Comparison of ENCODE assay signal across 11 cellular contexts in the genomic region with DNA sequence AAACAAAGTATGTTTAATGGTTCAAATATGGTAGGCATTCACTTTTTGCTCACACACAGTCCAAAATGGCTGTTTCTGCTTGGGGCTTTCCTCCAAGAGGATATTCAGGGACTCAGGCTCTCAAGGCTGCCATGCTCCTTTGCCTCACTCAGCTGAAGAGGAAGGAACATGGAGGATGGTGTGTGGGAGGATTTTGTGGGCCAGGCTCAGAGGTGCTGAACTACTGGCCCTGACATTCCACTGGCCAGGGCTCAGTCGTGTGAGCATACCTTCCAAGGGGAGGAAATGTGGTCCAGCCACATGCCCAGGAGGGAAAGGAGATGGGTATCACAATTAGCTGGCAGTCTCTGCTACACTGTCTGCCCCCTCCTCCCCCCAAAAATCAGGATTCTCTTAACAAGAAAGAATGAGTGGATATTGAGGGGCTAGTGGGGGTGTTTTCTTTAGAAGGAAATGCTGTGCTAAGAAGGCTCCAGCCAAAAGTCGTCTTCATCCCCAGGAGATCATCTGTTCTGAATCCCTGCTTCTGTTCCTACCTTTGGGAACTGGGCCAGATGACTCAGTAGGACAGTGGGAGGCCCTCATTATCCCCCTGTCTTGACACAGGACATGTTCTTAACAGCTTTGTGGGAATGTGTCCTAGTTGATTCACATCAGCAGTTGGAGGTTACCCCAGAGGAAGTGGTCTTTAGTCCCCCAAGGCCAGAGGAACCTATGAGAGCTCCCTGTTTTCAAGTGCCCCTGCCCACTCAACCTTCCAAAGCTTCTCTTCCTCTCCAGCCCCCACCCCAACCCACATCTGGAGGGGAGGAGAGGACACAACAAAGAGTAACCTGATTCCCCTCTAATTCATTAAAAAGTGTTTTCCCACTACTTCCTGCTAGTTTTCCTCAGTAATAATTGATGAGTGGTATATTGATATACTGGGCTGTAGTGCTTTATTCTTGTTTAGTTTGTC. TPM values are rescaled to one million over a fixed set of nuclear protein-coding genes. Genes with fewer than 3 reads are reported as not detected.
DNase-seq lines count a peak whose midpoint lies in the region; ATAC-seq, FAIRE-seq and TF ChIP-seq lines count a peak whose summit lies in the region.
"Had no signal": no experiment of that assay in that cellular context is flagged by ENCODE, and none has a peak within 500 bp of the region (broad histone marks: within the 10 kb centered on the region; RNA-seq: fewer than 3 reads in every experiment).

No MANE protein-coding gene starts in this region.

- H3K9ac ChIP-seq in HepG2 (ENCODE audit: insufficient read depth, low read depth, low read length) = no peak overlapping the region

- TF ChIP-seq CTCF in right atrium auricular region (IDR thresholded peaks at IDR 0.05) (no peak), foreskin fibroblast (IDR thresholded peaks at IDR 0.05; ENCODE audit: low read depth, low read length) (no peak), vagina (IDR thresholded peaks at IDR 0.05) (no peak), HepG2 (CRISPR knock-in tag; IDR thresholded peaks at IDR 0.05) (no peak), Peyer's patch (IDR thresholded peaks at IDR 0.05) (no peak)

- no peak for TF ChIP-seq RAD21 in HepG2 (CRISPR knock-in tag; IDR thresholded peaks at IDR 0.05)

- TF ChIP-seq EP300 in HepG2 (IDR thresholded peaks at IDR 0.05; ENCODE audit: low read depth in 2 of 2, low read length in 2 of 2) = no peak
- TF ChIP-seq EP300 in HepG2 (CRISPR knock-in tag; IDR thresholded peaks at IDR 0.05; ENCODE audit: borderline replicate concordance) = no peak

- no peaks in the 10 kb centered on the region for H3K79me2 ChIP-seq in HepG2 (ENCODE audit: insufficient read depth, low read length)

- POLR2A ChIA-PET in HepG2 (lab: Yijun Ruan, JAX) = no interaction called here

- BruUV-seq in HepG2 (replicated peaks; lab: Mats Ljungman, UMichigan) = no TSS peak

- ATAC-seq in left ventricle myocardium superior (no peak), HepG2 (no peak)

- peak overlapping the region; percentile 79 to 92 for H3K27ac ChIP-seq in right atrium auricular region
- no peak overlapping the region for H3K27ac ChIP-seq in vagina
- H3K27ac ChIP-seq in HepG2 (ENCODE audit: extremely low read length, insufficient read depth, low read length) = no peak overlapping the region
- no peak overlapping the region for H3K27ac ChIP-seq in Peyer's patch
- H3K27ac ChIP-seq: C4-2B had no signal

- TF ChIP-seq POLR2A in vagina (IDR thresholded peaks at IDR 0.05) (no peak), HepG2 (IDR thresholded peaks at IDR 0.05; ENCODE audit: insufficient read depth in 1 of 2, low read depth in 2 of 2, low read length in 2 of 2) (no peak), Peyer's patch (IDR thresholded peaks at IDR 0.05) (no peak)

- H4K20me1 ChIP-seq in HepG2 (ENCODE audit: insufficient read depth, low read length) = no peaks in the 10 kb centered on the region

- in situ Hi-C loops in SK-MEL-5 (cut with HindIII; ENCODE audit: low pct_unique_long_range_greater_than_20kb, low sequenced_read_pairs) (no loop called here), HepG2 (cut with HindIII; ENCODE audit: extremely low pct_ligation_motif_present, low pct_unique_long_range_greater_than_20kb) (no loop called here)

- intact Hi-C loops in left ventricle myocardium superior (cut with micrococcal nuclease) = no loop called here
- intact Hi-C loops in vagina (cut with DNase I) = no loop called here
- intact Hi-C loops in HepG2 (cut with micrococcal nuclease; ENCODE audit: unreplicated experiment) = no loop called here

- H3K9me3 ChIP-seq in right atrium auricular region (no peaks in the 10 kb centered on the region), vagina (no peaks in the 10 kb centered on the region), HepG2 (ENCODE audit: low read length) (no peaks in the 10 kb centered on the region), Peyer's patch (no peaks in the 10 kb centered on the region)
- H3K9me3 ChIP-seq: uterus had no signal

- CTCF ChIA-PET in HepG2 (lab: Yijun Ruan, JAX; ENCODE audit: low intra/inter-chr PET ratio, low total read pairs) = no interaction called here

- no peak for DNase-seq in right atrium auricular region (ENCODE audit: low spot score)
- no peak for DNase-seq in left ventricle myocardium superior
- peak; percentile 28 for DNase-seq in SK-MEL-5 (ENCODE audit: low read depth, low spot score)
- peak; percentile 39 to 63 for DNase-seq in foreskin fibroblast
- DNase-seq in vagina (ENCODE audit: extremely low spot score in 2 of 2) = peak; percentile 61 to 67
- DNase-seq in HepG2 (ENCODE audit: low spot score) = no peak
- DNase-seq in Peyer's patch = no peak
- no peak for DNase-seq in GM19240 (ENCODE audit: insufficient read length, low spot score)
- DNase-seq: NCI-H524 treated with DMSO at 0.1 percent for 48 hours had no signal

- H3K36me3 ChIP-seq in right atrium auricular region (no peaks in the 10 kb centered on the region), vagina (no peaks in the 10 kb centered on the region), HepG2 (replicated peaks in 1 of 2; ENCODE audit: control insufficient read depth in 1 of 2, insufficient read depth in 2 of 2, low read length in 2 of 2) (no peaks in the 10 kb centered on the region), Peyer's patch (no peaks in the 10 kb centered on the region)
- H3K36me3 ChIP-seq: uterus had no signal

- WGBS in HepG2 (ENCODE audit: low lambda C conversion rate) = 92% methylated on average over 1 of the region's 2 CpGs

- peaks cover 0 to 57% of the 10 kb centered on the region in 2 donors for H3K4me1 ChIP-seq in right atrium auricular region
- H3K4me1 ChIP-seq in vagina = peaks cover 35% of the 10 kb centered on the region
- H3K4me1 ChIP-seq in HepG2 (ENCODE audit: insufficient read depth, low read length) = peaks cover 38% of the 10 kb centered on the region
- peaks cover 0 to 7% (median 0%) of the 10 kb centered on the region in 4 donors for H3K4me1 ChIP-seq in Peyer's patch
- H3K4me1 ChIP-seq: uterus had no signal

- no peak for FAIRE-seq in HepG2 (lab: Jason Lieb, UNC)

- H3K4me3 ChIP-seq in right atrium auricular region (no peak overlapping the region), foreskin fibroblast (ENCODE audit: low read depth in 1 of 2, low read length in 2 of 2) (no peak overlapping the region), vagina (no peak overlapping the region), HepG2 (replicated peaks in 1 of 3; ENCODE audit: insufficient read depth in 1 of 3, low read depth in 2 of 3, low read length in 3 of 3) (no peak overlapping the region), Peyer's patch (no peak overlapping the region)
- H3K4me3 ChIP-seq: uterus had no signal

- H3K4me2 ChIP-seq in HepG2 (ENCODE audit: low read depth, low read length) = no peak overlapping the region

- no peak overlapping the region for H2AFZ ChIP-seq in HepG2 (ENCODE audit: low read length)

- H3K27me3 ChIP-seq in right atrium auricular region = no peaks in the 10 kb centered on the region
- no peaks in the 10 kb centered on the region for H3K27me3 ChIP-seq in vagina
- no peaks in the 10 kb centered on the region for H3K27me3 ChIP-seq in HepG2 (ENCODE audit: control insufficient read depth in 1 of 2, insufficient read depth in 2 of 2, low read length in 2 of 2)
- no peaks in the 10 kb centered on the region for H3K27me3 ChIP-seq in Peyer's patch
- H3K27me3 ChIP-seq: uterus had no signal

RNA-seq across cellular contexts. Expression of a gene that starts 8.9 kb away (rescaled TPM):
- 10 to 100 TPM in 1 of 2 donors, 1 to 10 TPM in 1; 7.5 to 14.5 TPM for total RNA-seq in right atrium auricular region
- total RNA-seq in left ventricle myocardium superior = 12.3 TPM
- total RNA-seq in SK-MEL-5 (2014; rRNA removed; shearing (Covaris generic)) = 2.8 and 3.0 TPM in 2 replicates
- 2.7 and 4.9 TPM in 2 replicates for polyA plus RNA-seq in SK-MEL-5 (2015; cell fraction: cytosol; rRNA removed)
- polyA plus RNA-seq in SK-MEL-5 (2015; cell fraction: nucleus; rRNA removed) = 16.0 and 16.7 TPM in 2 replicates
- total RNA-seq in vagina = 16.7 TPM
- total RNA-seq in HepG2 (2016; rRNA removed; fragmentation: Illumina TruSeq; extraction: Trizol) = 6.4 and 8.1 TPM in 2 replicates
- 3.5 and 4.5 TPM in 2 replicates for total RNA-seq in HepG2 (2016; cell fraction: cytosol; rRNA removed; fragmentation: Illumina TruSeq; extraction: Trizol; ENCODE audit: low read depth)
- 8.4 and 8.5 TPM in 2 replicates for total RNA-seq in HepG2 (2016; cell fraction: insoluble cytoplasmic fraction; rRNA removed; fragmentation: Illumina TruSeq; extraction: Trizol)
- total RNA-seq in HepG2 (2016; cell fraction: membrane; rRNA removed; fragmentation: Illumina TruSeq; extraction: Trizol) = 6.6 and 9.0 TPM in 2 replicates
- 13.1 and 13.2 TPM in 2 replicates for total RNA-seq in HepG2 (2016; cell fraction: nucleus; rRNA removed; fragmentation: Illumina TruSeq; extraction: Trizol)
- polyA plus RNA-seq in HepG2 (2011; rRNA removed) = 4.9 and 5.7 TPM in 2 replicates
- 3.5 and 3.6 TPM in 2 replicates for polyA plus RNA-seq in HepG2 (2011; cell fraction: cytosol; rRNA removed)
- 6.9 and 7.8 TPM in 2 replicates for polyA plus RNA-seq in HepG2 (2011; cell fraction: nucleus; rRNA removed)
- polyA plus RNA-seq in HepG2 (2012) = 5.2 and 6.5 TPM in 2 replicates
- 5.3 and 5.5 TPM in 2 replicates for polyA plus RNA-seq in HepG2 (2016; cell fraction: cytosol; fragmentation: Illumina TruSeq; extraction: Trizol; ENCODE audit: low read depth)
- polyA plus RNA-seq in HepG2 (2016; cell fraction: insoluble cytoplasmic fraction; fragmentation: Illumina TruSeq; extraction: Trizol; ENCODE audit: low read depth) = 7.7 and 8.6 TPM in 2 replicates
- polyA plus RNA-seq in HepG2 (2016; cell fraction: membrane; fragmentation: Illumina TruSeq; extraction: Trizol; ENCODE audit: low read depth) = 5.3 and 5.7 TPM in 2 replicates
- 15.5 and 16.4 TPM in 2 replicates for polyA plus RNA-seq in HepG2 (2016; cell fraction: nucleus; fragmentation: Illumina TruSeq; extraction: Trizol; ENCODE audit: insufficient read depth, low read depth)
- 5.3 and 8.0 TPM in 2 replicates for polyA minus RNA-seq in HepG2 (2011; rRNA and poly(A)+ RNA removed; ENCODE audit: low replicate concordance)
- 3.1 and 4.8 TPM in 2 replicates for polyA minus RNA-seq in HepG2 (2011; cell fraction: cytosol; rRNA and poly(A)+ RNA removed)
- 6.4 and 9.3 TPM in 2 replicates for polyA minus RNA-seq in HepG2 (2011; cell fraction: nucleus; rRNA and poly(A)+ RNA removed)
- total RNA-seq in Peyer's patch = 10 to 100 TPM in 3 of 4 donors, 1 to 10 TPM in 1; 8.6 to 34.0 (median 19.8) TPM

Comparison
In these comparisons a context has a peak if more than half of its experiments do, and no peak if none do; other contexts are left out.
1. DNase-seq: peak in SK-MEL-5 (single experiment), foreskin fibroblast (2 of 2) and vagina (2 of 2); none in right atrium auricular region (single experiment), left ventricle myocardium superior (single experiment), HepG2 (single experiment), Peyer's patch (0 of 3) and GM19240 (single experiment).
2. H3K27ac ChIP-seq: peak in right atrium auricular region (2 of 2); none in vagina (single experiment), HepG2 (single experiment) and Peyer's patch (0 of 4).